ENCODE assay signal across 9 cellular contexts in the genomic region with DNA sequence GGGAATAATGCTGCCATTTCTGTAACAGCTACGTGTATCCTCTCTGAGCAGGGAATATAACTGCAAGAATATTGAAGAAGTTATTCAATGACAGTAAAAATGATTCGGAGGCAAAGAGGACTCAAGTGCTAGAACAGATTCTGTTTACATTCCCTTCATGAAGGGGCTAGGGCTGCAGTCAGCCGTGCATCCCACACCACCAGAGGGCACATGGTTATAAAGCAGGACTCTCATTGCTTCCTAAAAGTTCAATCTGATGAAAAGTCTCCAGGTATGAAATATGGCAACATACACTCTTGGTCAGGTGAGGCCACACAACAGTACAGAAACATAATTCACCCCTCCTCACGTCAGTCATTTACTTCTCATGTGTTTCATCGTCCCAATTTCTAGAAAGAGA. TPM values are rescaled to one million over a fixed set of nuclear protein-coding genes. Genes with fewer than 3 reads are reported as not detected.
DNase-seq lines count a peak whose midpoint lies in the region; ATAC-seq, FAIRE-seq and TF ChIP-seq lines count a peak whose summit lies in the region.
"Had no signal": no experiment of that assay in that cellular context is flagged by ENCODE, and none has a peak within 500 bp of the region (broad histone marks: within the 10 kb centered on the region; RNA-seq: fewer than 3 reads in every experiment).

No MANE protein-coding gene starts in this region.

- FAIRE-seq in endothelial cell of umbilical vein (lab: Jason Lieb, UNC) = peak; percentile 44

- dilution Hi-C loops in endothelial cell of umbilical vein (cut with MboI; ENCODE audit: extremely low pct_ligation_motif_present, low sequenced_read_pairs) = no loop called here

- H3K9me1 ChIP-seq in endothelial cell of umbilical vein (replicated peaks; ENCODE audit: control insufficient read depth, extremely low read depth, insufficient read depth, low read length) = no peaks in the 10 kb centered on the region

- ATAC-seq in heart left ventricle (no peak), left cardiac atrium (no peak), HG02885 (IDR thresholded peaks at IDR 0.05; ENCODE audit: poor library complexity, unreplicated experiment) (no peak)
- ATAC-seq: mucosa of descending colon had no signal

- H3K4me2 ChIP-seq in OCI-LY7 (ENCODE audit: low read length) (no peak overlapping the region), endothelial cell of umbilical vein (ENCODE audit: insufficient read depth, low read length) (no peak overlapping the region)

- TF ChIP-seq EP300 in suprapubic skin (IDR thresholded peaks at IDR 0.05) = no peak

- BruUV-seq in OCI-LY7 (replicated peaks; lab: Mats Ljungman, UMichigan) (no TSS peak), endothelial cell of umbilical vein (replicated peaks; lab: Mats Ljungman, UMichigan) (no TSS peak)

- TF ChIP-seq CTCF in heart left ventricle (IDR thresholded peaks at IDR 0.05) (peak in 7 of 12 donors; percentile 14 to 36 (median 26)), OCI-LY7 (conservative IDR thresholded peaks at IDR 0.05; ENCODE audit: low read length) (peak; percentile 63), endothelial cell of umbilical vein (IDR thresholded peaks at IDR 0.05; ENCODE audit: extremely low read depth in 1 of 2, insufficient read depth in 1 of 2, low read depth in 1 of 2, low read length in 2 of 2) (peak; percentile 15 to 29), thyroid gland (IDR thresholded peaks at IDR 0.05) (peak in 5 of 6 experiments; percentile 23 to 78 (median 66)), suprapubic skin (IDR thresholded peaks at IDR 0.05) (no peak)

- no peak overlapping the region for H3K9ac ChIP-seq in endothelial cell of umbilical vein (replicated peaks; ENCODE audit: extremely low read depth, insufficient read depth, low read length)

- CTCF ChIA-PET in OCI-LY7 (lab: Charles Lee; ENCODE audit: unreplicated experiment) = no interaction called here
- CTCF ChIA-PET in endothelial cell of umbilical vein (lab: Charles Lee) = interaction anchor here (0.7 to 9.7 kb wide), 2 partner anchors 82 to 291 kb away, joined by 3 to 147 read pairs; no protein-coding TSS in a partner anchor

- H3K79me2 ChIP-seq in OCI-LY7 (ENCODE audit: insufficient read depth, low read depth, low read length) = no peaks in the 10 kb centered on the region
- no peaks in the 10 kb centered on the region for H3K79me2 ChIP-seq in endothelial cell of umbilical vein (ENCODE audit: control insufficient read depth, insufficient read depth, low read length)

- H3K9me3 ChIP-seq in heart left ventricle (no peaks in the 10 kb centered on the region), OCI-LY7 (ENCODE audit: low read length) (no peaks in the 10 kb centered on the region), endothelial cell of umbilical vein (replicated peaks; ENCODE audit: control insufficient read depth, insufficient read depth, low read length) (no peaks in the 10 kb centered on the region), thyroid gland (no peaks in the 10 kb centered on the region), suprapubic skin (no peaks in the 10 kb centered on the region)
- H3K9me3 ChIP-seq: mucosa of descending colon had no signal

- DNase-seq in heart left ventricle = no peak
- DNase-seq in left cardiac atrium = no peak
- peak; percentile 32 for DNase-seq in OCI-LY7 (ENCODE audit: low spot score)
- DNase-seq in endothelial cell of umbilical vein (ENCODE audit: low read depth, low spot score) = peak; percentile 19
- peak; percentile 73 to 77 for DNase-seq in thyroid gland
- DNase-seq in iPS-NIHi7 (ENCODE audit: extremely low spot score) = no peak
- DNase-seq in suprapubic skin (ENCODE audit: low spot score in 2 of 2) = no peak

- H4K20me1 ChIP-seq in OCI-LY7 (ENCODE audit: insufficient read depth, low read length) (no peaks in the 10 kb centered on the region), endothelial cell of umbilical vein (replicated peaks; ENCODE audit: control insufficient read depth, extremely low read depth, insufficient read depth, low read length) (no peaks in the 10 kb centered on the region)

- 81 to 86% (median 83%) methylated on average over 5 of the region's 5 CpGs for WGBS in heart left ventricle, 4 donors
- 50 to 55% methylated on average over 5 of the region's 5 CpGs for WGBS in thyroid gland, 2 donors
- 83% methylated on average over 5 of the region's 5 CpGs for WGBS in suprapubic skin

- H3K27me3 ChIP-seq in heart left ventricle (no peaks in the 10 kb centered on the region), endothelial cell of umbilical vein (ENCODE audit: control insufficient read depth in 2 of 2, insufficient read depth in 2 of 2, low read length in 2 of 2) (no peaks in the 10 kb centered on the region), thyroid gland (no peaks in the 10 kb centered on the region), suprapubic skin (no peaks in the 10 kb centered on the region)

- peaks cover 0 to 16% (median 2%) of the 10 kb centered on the region in 12 donors for H3K4me1 ChIP-seq in heart left ventricle
- no peaks in the 10 kb centered on the region for H3K4me1 ChIP-seq in OCI-LY7 (ENCODE audit: insufficient read depth, low read length, poor library complexity, severe bottlenecking)
- peaks cover 21% of the 10 kb centered on the region for H3K4me1 ChIP-seq in endothelial cell of umbilical vein (ENCODE audit: control insufficient read depth, extremely low read depth, insufficient read depth, low read length)
- peaks cover 0 to 15% of the 10 kb centered on the region in 2 donors for H3K4me1 ChIP-seq in thyroid gland
- H3K4me1 ChIP-seq in suprapubic skin = no peaks in the 10 kb centered on the region

- no peaks in the 10 kb centered on the region for H3K9me2 ChIP-seq in OCI-LY7 (ENCODE audit: insufficient read depth, low read length)

- intact Hi-C loops in heart left ventricle (cut with DNase I) (no loop called here), left cardiac atrium (cut with DNase I) (no loop called here), OCI-LY7 (cut with micrococcal nuclease; ENCODE audit: unreplicated experiment) (no loop called here), endothelial cell of umbilical vein (cut with micrococcal nuclease) (no loop called here), thyroid gland (cut with DNase I) (no loop called here)

- POLR2A ChIA-PET in OCI-LY7 (lab: Charles Lee) (no interaction called here), endothelial cell of umbilical vein (lab: Charles Lee) (no interaction called here)

- H2AFZ ChIP-seq in OCI-LY7 (ENCODE audit: low read length) (no peak overlapping the region), endothelial cell of umbilical vein (ENCODE audit: low read depth, low read length) (no peak overlapping the region)

- no peak overlapping the region for H3K4me3 ChIP-seq in heart left ventricle
- H3K4me3 ChIP-seq in OCI-LY7 (ENCODE audit: low read depth, low read length, poor library complexity, severe bottlenecking) = no peak overlapping the region
- no peak overlapping the region for H3K4me3 ChIP-seq in endothelial cell of umbilical vein (replicated peaks in 1 of 3; ENCODE audit: insufficient read depth in 1 of 3, low read depth in 1 of 3, low read length in 3 of 3)
- no peak overlapping the region for H3K4me3 ChIP-seq in thyroid gland (replicated peaks in 1 of 3)
- no peak overlapping the region for H3K4me3 ChIP-seq in suprapubic skin
- H3K4me3 ChIP-seq: mucosa of descending colon had no signal

- H3K36me3 ChIP-seq in heart left ventricle = peaks cover 0 to 100% (median 96%) of the 10 kb centered on the region in 9 donors
- peaks cover 100% of the 10 kb centered on the region for H3K36me3 ChIP-seq in OCI-LY7 (ENCODE audit: insufficient read depth, low read length)
- H3K36me3 ChIP-seq in endothelial cell of umbilical vein (ENCODE audit: control insufficient read depth in 2 of 2, extremely low read depth in 1 of 2, insufficient read depth in 2 of 2, low read length in 2 of 2) = peaks cover 16 to 30% of the 10 kb centered on the region in 2 experiments
- peaks cover 50 to 52% of the 10 kb centered on the region in 2 donors for H3K36me3 ChIP-seq in thyroid gland
- peaks cover 82% of the 10 kb centered on the region for H3K36me3 ChIP-seq in suprapubic skin

- H3K27ac ChIP-seq in heart left ventricle = peak overlapping the region in 1 of 12 donors; percentile 65
- no peak overlapping the region for H3K27ac ChIP-seq in OCI-LY7 (ENCODE audit: low read depth, low read length, poor library complexity, severe bottlenecking)
- no peak overlapping the region for H3K27ac ChIP-seq in endothelial cell of umbilical vein (ENCODE audit: insufficient read depth, low read depth, low read length)
- H3K27ac ChIP-seq in thyroid gland = peak overlapping the region; percentile 17 to 63 (median 59)
- H3K27ac ChIP-seq in suprapubic skin = no peak overlapping the region

- TF ChIP-seq POLR2A in heart left ventricle (IDR thresholded peaks at IDR 0.05) (no peak), endothelial cell of umbilical vein (IDR thresholded peaks at IDR 0.05; ENCODE audit: low read depth, low read length) (no peak), thyroid gland (IDR thresholded peaks at IDR 0.05) (no peak), suprapubic skin (IDR thresholded peaks at IDR 0.05) (no peak)

RNA-seq across cellular contexts. Expression of a gene that starts 34.0 kb away (rescaled TPM):
- 10 to 100 TPM in 4 of 9 donors, 1 to 10 TPM in 5; 7.4 to 11.7 (median 8.9) TPM for total RNA-seq in heart left ventricle
- polyA plus RNA-seq in heart left ventricle = 10 to 100 TPM; 10.1 to 10.6 TPM
- total RNA-seq in left cardiac atrium = 10 to 100 TPM; 10.9 to 11.5 TPM
- total RNA-seq in OCI-LY7 (2014; rRNA removed; shearing (Covaris generic)) = 13.3 and 15.0 TPM in 2 replicates
- 28.2 and 29.8 TPM in 2 replicates for total RNA-seq in OCI-LY7 (2022)
- total RNA-seq in endothelial cell of umbilical vein = 24.3 and 26.0 TPM in 2 replicates
- 9.4 and 12.9 TPM in 2 replicates for polyA plus RNA-seq in endothelial cell of umbilical vein
- 12.1 and 12.5 TPM in 2 replicates for polyA plus RNA-seq in endothelial cell of umbilical vein (2011; cell fraction: cytosol; rRNA removed)
- polyA plus RNA-seq in endothelial cell of umbilical vein (2011; cell fraction: nucleus; rRNA removed) = 42.3 and 50.3 TPM in 2 replicates
- 18.5 and 20.5 TPM in 2 replicates for polyA plus RNA-seq in endothelial cell of umbilical vein (2012)
- polyA minus RNA-seq in endothelial cell of umbilical vein = 8.3 and 13.2 TPM in 2 replicates
- polyA minus RNA-seq in endothelial cell of umbilical vein (2011; cell fraction: cytosol; rRNA and poly(A)+ RNA removed) = 9.9 TPM
- polyA minus RNA-seq in endothelial cell of umbilical vein (2011; cell fraction: nucleus; rRNA and poly(A)+ RNA removed) = 11.3 and 18.9 TPM in 2 replicates
- total RNA-seq in thyroid gland = 10 to 100 TPM; 16.4 to 25.8 (median 24.3) TPM
- total RNA-seq in suprapubic skin = 10 to 100 TPM; 22.6 to 96.4 (median 36.6) TPM

RNA-seq across cellular contexts. Expression of a gene that starts 53.7 kb away (rescaled TPM):
- total RNA-seq in heart left ventricle (10 to 100 TPM; 18.0 to 68.6 (median 25.1) TPM), left cardiac atrium (10 to 100 TPM; 22.7 to 28.5 TPM), OCI-LY7 (2022) (27.1 and 27.3 TPM in 2 replicates), endothelial cell of umbilical vein (46.6 and 48.0 TPM in 2 replicates), thyroid gland (10 to 100 TPM; 49.9 to 72.0 (median 60.2) TPM), suprapubic skin (100 to 1,000 TPM; 207 to 654 (median 526) TPM)
- polyA plus RNA-seq in heart left ventricle (10 to 100 TPM; 16.9 to 28.1 TPM), endothelial cell of umbilical vein (20.1 and 21.5 TPM in 2 replicates)
- total RNA-seq in OCI-LY7 (2014; rRNA removed; shearing (Covaris generic)) = 18.6 and 24.0 TPM in 2 replicates
- polyA plus RNA-seq in endothelial cell of umbilical vein (2011; cell fraction: cytosol; rRNA removed) = 50.6 and 51.7 TPM in 2 replicates
- 10.4 and 16.5 TPM in 2 replicates for polyA plus RNA-seq in endothelial cell of umbilical vein (2011; cell fraction: nucleus; rRNA removed)
- polyA plus RNA-seq in endothelial cell of umbilical vein (2012) = 45.2 and 53.0 TPM in 2 replicates
- polyA minus RNA-seq in endothelial cell of umbilical vein = 32.0 and 36.3 TPM in 2 replicates
- polyA minus RNA-seq in endothelial cell of umbilical vein (2011; cell fraction: cytosol; rRNA and poly(A)+ RNA removed) = 22.4 TPM
- 6.1 and 6.6 TPM in 2 replicates for polyA minus RNA-seq in endothelial cell of umbilical vein (2011; cell fraction: nucleus; rRNA and poly(A)+ RNA removed)

Comparison
In these comparisons a context has a peak if more than half of its experiments do, and no peak if none do; other contexts are left out.
1. DNase-seq: peak in OCI-LY7 (single experiment), endothelial cell of umbilical vein (single experiment) and thyroid gland (2 of 2); none in heart left ventricle (0 of 5), left cardiac atrium (single experiment), iPS-NIHi7 (single experiment) and suprapubic skin (0 of 2).
2. H3K27ac ChIP-seq: peak in thyroid gland (3 of 3); none in OCI-LY7 (single experiment), endothelial cell of umbilical vein (single experiment) and suprapubic skin (single experiment).
3. CTCF ChIP-seq: peak in heart left ventricle (7 of 12), OCI-LY7 (single experiment), endothelial cell of umbilical vein (2 of 2) and thyroid gland (5 of 6); none in suprapubic skin (0 of 2).